In the genomic region with DNA sequence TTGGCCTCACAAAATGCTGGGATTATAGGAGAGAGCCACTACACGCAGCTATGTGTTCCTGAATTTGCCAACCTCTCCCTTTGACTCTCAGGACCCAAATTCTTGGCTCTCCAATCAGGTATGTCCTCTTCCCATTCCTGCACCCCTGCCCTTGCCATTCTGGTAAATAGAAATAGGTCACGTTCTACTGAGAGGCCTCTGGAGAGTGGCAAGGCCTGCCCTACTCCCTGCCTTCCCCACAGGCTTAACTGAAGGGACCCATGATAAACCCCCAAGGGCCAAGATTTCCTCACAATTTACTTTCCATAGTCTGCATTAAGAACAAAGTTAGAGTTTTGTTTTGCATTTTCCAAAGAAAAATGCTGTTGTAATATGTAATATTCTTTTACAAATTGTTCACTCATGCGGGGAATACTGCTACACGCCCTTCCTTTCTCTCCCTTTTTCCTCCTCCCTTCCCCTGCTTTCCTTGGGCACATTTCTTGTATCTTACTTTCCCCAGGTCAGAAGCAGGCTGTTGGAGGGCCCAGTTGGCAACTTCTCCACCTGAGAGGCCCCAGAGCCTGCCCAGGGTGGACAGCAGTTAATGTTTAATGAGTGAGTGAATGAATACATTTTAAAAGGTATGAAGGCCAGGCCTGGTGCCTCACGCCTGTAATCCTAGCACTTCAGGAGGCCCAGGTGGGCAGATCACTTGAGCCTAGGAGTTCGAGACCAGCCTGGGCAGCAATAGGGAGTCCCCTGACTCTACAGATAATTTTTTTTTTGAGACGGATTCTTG, we compare ENCODE assay signal across 25 cellular contexts. TPM values are rescaled to one million over a fixed set of nuclear protein-coding genes. Genes with fewer than 3 reads are reported as not detected.
DNase-seq lines count a peak whose midpoint lies in the region; ATAC-seq and TF ChIP-seq lines count a peak whose summit lies in the region.
"Had no signal": no experiment of that assay in that cellular context is flagged by ENCODE, and none has a peak within 500 bp of the region (broad histone marks: within the 10 kb centered on the region; RNA-seq: fewer than 3 reads in every experiment).

No MANE protein-coding gene starts in this region.

- WGBS in H9 (ENCODE audit: extremely low coverage, insufficient read length, low lambda C conversion rate) = no CpG with 5 or more reads among the region's 7 CpGs
- 97% methylated on average over 7 of the region's 7 CpGs for WGBS in mesenchymal stem cell
- WGBS in smooth muscle cell (ENCODE audit: low lambda C conversion rate) = 95% methylated on average over 7 of the region's 7 CpGs

- H3K23me2 ChIP-seq in H9 (ENCODE audit: insufficient read length, low read depth, low read length, poor library complexity, severe bottlenecking) = no peaks in the 10 kb centered on the region

- peak overlapping the region in 2 of 3 experiments; percentile 12 to 75; a peak in 1 of 7 replicates for H3K27ac Mint-ChIP-seq in H9
- H3K27ac Mint-ChIP-seq: activated naive CD4-positive, alpha-beta T cell treated with anti-CD3 and anti-CD28 coated beads, Interleukin-2, amount 10 ng/mL, durations not matched to agents 7 days and 5 days; activated T-cell treated with anti-CD3 and anti-CD28 coated beads, Interleukin-2, amount 50 U/mL, for 72 hours had no signal

- H3K4me1 ChIP-seq in H9 (ENCODE audit: insufficient read depth, low read length) = no peaks in the 10 kb centered on the region
- peaks cover 20% of the 10 kb centered on the region for H3K4me1 ChIP-seq in mesenchymal stem cell (ENCODE audit: control insufficient read depth, insufficient read depth, low read depth, low read length)
- peaks cover 7% of the 10 kb centered on the region for H3K4me1 ChIP-seq in smooth muscle cell (ENCODE audit: low read depth)
- H3K4me1 ChIP-seq: sigmoid colon had no signal

- H3K4me3 Mint-ChIP-seq in H9 = no peak overlapping the region
- H3K4me3 Mint-ChIP-seq: activated naive CD4-positive, alpha-beta T cell treated with anti-CD3 and anti-CD28 coated beads, Interleukin-2, amount 10 ng/mL, durations not matched to agents 7 days and 5 days; activated T-cell treated with anti-CD3 and anti-CD28 coated beads, Interleukin-2, amount 50 U/mL, for 72 hours; immature natural killer cell; naive B cell had no signal

- no peak overlapping the region for H3K4me2 ChIP-seq in H9 (ENCODE audit: insufficient read depth, insufficient read length, low read length)
- H3K4me2 ChIP-seq in mesenchymal stem cell (ENCODE audit: low read length, poor library complexity, severe bottlenecking) = no peak overlapping the region
- H3K4me2 ChIP-seq in smooth muscle cell = no peak overlapping the region

- H3K9ac ChIP-seq in H9 (ENCODE audit: extremely low read depth, insufficient read length, low read length) (no peak overlapping the region), mesenchymal stem cell (ENCODE audit: low read length) (no peak overlapping the region), smooth muscle cell (ENCODE audit: low read depth) (no peak overlapping the region)

- peaks cover 0 to 6% of the 10 kb centered on the region in 2 experiments; a peak in 3 of 4 replicates for H3K4me1 Mint-ChIP-seq in H9
- H3K4me1 Mint-ChIP-seq: activated naive CD4-positive, alpha-beta T cell treated with anti-CD3 and anti-CD28 coated beads, Interleukin-2, amount 10 ng/mL, durations not matched to agents 7 days and 5 days; immature natural killer cell; naive B cell had no signal

- no peak overlapping the region for H2AFZ ChIP-seq in H9 (ENCODE audit: low read length)
- peak overlapping the region; percentile 47 for H2AFZ ChIP-seq in mesenchymal stem cell (ENCODE audit: low read depth, low read length)
- peak overlapping the region; percentile 39 for H2AFZ ChIP-seq in smooth muscle cell (ENCODE audit: low read depth)

- H2BK5ac ChIP-seq in H9 (ENCODE audit: insufficient read length, low read length) (no peak overlapping the region), mesenchymal stem cell (ENCODE audit: low read depth, low read length, poor library complexity, severe bottlenecking) (no peak overlapping the region)

- H3K18ac ChIP-seq in H9 (ENCODE audit: insufficient read length, low read depth, low read length) = no peak overlapping the region
- peak overlapping the region in 1 of 2 experiments; percentile 48 for H3K18ac ChIP-seq in mesenchymal stem cell (ENCODE audit: low read depth in 1 of 2, low read length in 2 of 2)

- no peak overlapping the region for H2BK120ac ChIP-seq in H9 (ENCODE audit: low read depth, low read length, poor library complexity, severe bottlenecking)
- H2BK120ac ChIP-seq in mesenchymal stem cell (ENCODE audit: low read depth, low read length) = no peak overlapping the region

- no peak overlapping the region for H2BK15ac ChIP-seq in H9 (ENCODE audit: low read depth, low read length)
- no peak overlapping the region for H2BK15ac ChIP-seq in mesenchymal stem cell (ENCODE audit: low read depth, poor library complexity, severe bottlenecking)

- H3K79me2 ChIP-seq in H9 (ENCODE audit: insufficient read depth, low read length) = no peaks in the 10 kb centered on the region
- H3K79me2 ChIP-seq in smooth muscle cell (ENCODE audit: low read depth) = no peaks in the 10 kb centered on the region

- no peaks in the 10 kb centered on the region for H3F3A ChIP-seq in smooth muscle cell (ENCODE audit: low read depth)

- H3K27ac ChIP-seq in H9 (ENCODE audit: insufficient read length, low read depth, low read length) = no peak overlapping the region
- H3K27ac ChIP-seq in mesenchymal stem cell (ENCODE audit: low read length, poor library complexity, severe bottlenecking) = peak overlapping the region; percentile 71
- H3K27ac ChIP-seq in smooth muscle cell (ENCODE audit: low read depth) = no peak overlapping the region
- H3K27ac ChIP-seq: sigmoid colon, vagina had no signal

- TF ChIP-seq CTCF in H9 (conservative IDR thresholded peaks at IDR 0.05) (no peak), smooth muscle cell (IDR thresholded peaks at IDR 0.05; ENCODE audit: borderline replicate concordance, insufficient read depth, poor library complexity, severe bottlenecking) (no peak)

- no peaks in the 10 kb centered on the region for H3K27me3 Mint-ChIP-seq in H9 (ENCODE audit: low read depth)

- H3K4ac ChIP-seq in H9 (ENCODE audit: low read depth, low read length) (no peak overlapping the region), mesenchymal stem cell (ENCODE audit: low read depth in 1 of 2, low read length in 2 of 2) (no peak overlapping the region)

- no peak overlapping the region for H2AK5ac ChIP-seq in H9 (ENCODE audit: insufficient read length, low read length)
- peak overlapping the region; percentile 38 for H2AK5ac ChIP-seq in mesenchymal stem cell (ENCODE audit: low read length, severe bottlenecking)

- H3K56ac ChIP-seq in H9 (ENCODE audit: insufficient read length, low read depth, low read length) = no peak overlapping the region

- no peaks in the 10 kb centered on the region for H3K79me1 ChIP-seq in H9 (ENCODE audit: insufficient read depth, low read depth, low read length, poor library complexity, severe bottlenecking)
- no peaks in the 10 kb centered on the region for H3K79me1 ChIP-seq in mesenchymal stem cell (replicated peaks; ENCODE audit: low read length, poor library complexity, severe bottlenecking)

- H3K14ac ChIP-seq in H9 (ENCODE audit: insufficient read depth, low read length) (no peak overlapping the region), mesenchymal stem cell (ENCODE audit: low read length in 2 of 2) (no peak overlapping the region)

- no peak overlapping the region for H2BK12ac ChIP-seq in H9 (ENCODE audit: insufficient read length, low read depth, low read length)
- H2BK12ac ChIP-seq in mesenchymal stem cell (ENCODE audit: low read length in 2 of 2) = peak overlapping the region; percentile 38 to 67

- H3K4me3 ChIP-seq in mesenchymal stem cell (ENCODE audit: insufficient read depth in 1 of 2, low read depth in 1 of 2, low read length in 2 of 2) (no peak overlapping the region), smooth muscle cell (no peak overlapping the region)
- H3K4me3 ChIP-seq: sigmoid colon, vagina had no signal

- H3K9me3 ChIP-seq in H9 (ENCODE audit: control insufficient read depth, low read depth, low read length) (no peaks in the 10 kb centered on the region), mesenchymal stem cell (ENCODE audit: control insufficient read depth, low read length) (no peaks in the 10 kb centered on the region), smooth muscle cell (replicated peaks; ENCODE audit: low read depth) (no peaks in the 10 kb centered on the region)
- H3K9me3 ChIP-seq: sigmoid colon, vagina had no signal

- no peaks in the 10 kb centered on the region for H3K9me3 Mint-ChIP-seq in H9
- H3K9me3 Mint-ChIP-seq: activated naive CD4-positive, alpha-beta T cell treated with anti-CD3 and anti-CD28 coated beads, Interleukin-2, amount 10 ng/mL, durations not matched to agents 7 days and 5 days; activated T-cell treated with anti-CD3 and anti-CD28 coated beads, Interleukin-2, amount 50 U/mL, for 72 hours; immature natural killer cell; naive B cell had no signal

- ATAC-seq in HG03095 (IDR thresholded peaks at IDR 0.05; ENCODE audit: unreplicated experiment) = no peak
- ATAC-seq: activated T-cell treated with anti-CD3 and anti-CD28 coated beads, Interleukin-2, amount 50 U/mL, for 72 hours had no signal

- H4K20me1 ChIP-seq in H9 (ENCODE audit: control insufficient read depth, insufficient read depth, insufficient read length) (no peaks in the 10 kb centered on the region), smooth muscle cell (ENCODE audit: low read depth) (no peaks in the 10 kb centered on the region)

- DNase-seq in H9 (no peak), fibroblast of peridontal ligament (ENCODE audit: extremely low read depth) (peak; percentile 5), mesenchymal stem cell (no peak), smooth muscle cell (lab: John Stamatoyannopoulos, UW; ENCODE audit: unreplicated experiment) (no peak), UCSD-AML1 (lab: John Stamatoyannopoulos, UW; ENCODE audit: unreplicated experiment) (no peak), NCI-H345 treated with DMSO at 0.1 percent for 48 hours (lab: John Stamatoyannopoulos, UW; ENCODE audit: unreplicated experiment) (no peak), NCI-H1417 treated with DMSO at 0.1 percent for 48 hours (lab: John Stamatoyannopoulos, UW) (no peak)
- DNase-seq: activated CD4-positive, alpha-beta T cell treated with anti-CD3 and anti-CD28 coated beads for 1 hour; activated CD8-positive, alpha-beta memory T cell treated with anti-CD3 and anti-CD28 coated beads for 24 hours; activated naive CD4-positive, alpha-beta T cell treated with anti-CD3 and anti-CD28 coated beads, Interleukin-2, amount 10 ng/mL, durations not matched to agents 7 days and 5 days; activated T-cell treated with anti-CD3 and anti-CD28 coated beads, Interleukin-2, amount 50 U/mL, for 72 hours; aorta; central memory CD4-positive, alpha-beta T cell; DMS 273 treated with DMSO at 0.1 percent for 48 hours; immature natural killer cell; Kasumi-1; naive B cell; NCI-H187; NCI-H2227 treated with DMSO at 0.1 percent for 48 hours; NCI-H82; SHP77; sigmoid colon; substantia nigra had no signal

- H3K27me3 ChIP-seq in H9 (ENCODE audit: insufficient read depth, low read length) (no peaks in the 10 kb centered on the region), mesenchymal stem cell (ENCODE audit: control insufficient read depth in 1 of 2, insufficient read depth in 1 of 2, low read length in 2 of 2) (no peaks in the 10 kb centered on the region), smooth muscle cell (ENCODE audit: low read depth) (no peaks in the 10 kb centered on the region)
- H3K27me3 ChIP-seq: sigmoid colon, vagina had no signal

- H2BK20ac ChIP-seq in H9 (ENCODE audit: low read depth, low read length, poor library complexity, severe bottlenecking) = no peak overlapping the region

- no peak overlapping the region for H4K5ac ChIP-seq in H9 (ENCODE audit: insufficient read length, low read depth, low read length)

- H3K36me3 ChIP-seq in mesenchymal stem cell (ENCODE audit: control insufficient read depth in 1 of 2, insufficient read depth in 2 of 2, low read depth in 1 of 2, low read length in 2 of 2) = no peaks in the 10 kb centered on the region
- H3K36me3 ChIP-seq in smooth muscle cell (ENCODE audit: low read depth) = no peaks in the 10 kb centered on the region
- H3K36me3 ChIP-seq: sigmoid colon, vagina had no signal

- H3K36me3 Mint-ChIP-seq in H9 (ENCODE audit: insufficient read depth in 1 of 3, low read depth in 3 of 3) = no peaks in the 10 kb centered on the region
- H3K36me3 Mint-ChIP-seq: activated naive CD4-positive, alpha-beta T cell treated with anti-CD3 and anti-CD28 coated beads, Interleukin-2, amount 10 ng/mL, durations not matched to agents 7 days and 5 days; immature natural killer cell; naive B cell had no signal

- no peak overlapping the region for H3T11ph ChIP-seq in H9 (ENCODE audit: low read length)

- H4K8ac ChIP-seq in H9 (replicated peaks; ENCODE audit: insufficient read length, low read depth, low read length) (no peak overlapping the region), mesenchymal stem cell (ENCODE audit: low read length) (peak overlapping the region; percentile 68)

- no peak overlapping the region for H4K91ac ChIP-seq in H9 (ENCODE audit: insufficient read length, low read depth, low read length)
- no peak overlapping the region for H4K91ac ChIP-seq in mesenchymal stem cell (ENCODE audit: low read length)

- H3K23ac ChIP-seq in H9 (ENCODE audit: insufficient read length, low read depth, low read length) (no peak overlapping the region), mesenchymal stem cell (ENCODE audit: low read length in 2 of 2) (no peak overlapping the region)

RNA-seq across cellular contexts. Expression of gene PUM1, which starts 34.0 kb away (rescaled TPM):
- total RNA-seq in H9 (2021) (158 and 164 TPM in 2 replicates), smooth muscle cell (78.2 and 79.6 TPM in 2 replicates)
- polyA plus RNA-seq in mesenchymal stem cell (2013, experiment 1 of 2) = 40.3 TPM
- 38.7 TPM for polyA plus RNA-seq in mesenchymal stem cell (2013, experiment 2 of 2)
- polyA plus RNA-seq in smooth muscle cell = 49.0 and 54.0 TPM in 2 replicates
